In the genomic region with DNA sequence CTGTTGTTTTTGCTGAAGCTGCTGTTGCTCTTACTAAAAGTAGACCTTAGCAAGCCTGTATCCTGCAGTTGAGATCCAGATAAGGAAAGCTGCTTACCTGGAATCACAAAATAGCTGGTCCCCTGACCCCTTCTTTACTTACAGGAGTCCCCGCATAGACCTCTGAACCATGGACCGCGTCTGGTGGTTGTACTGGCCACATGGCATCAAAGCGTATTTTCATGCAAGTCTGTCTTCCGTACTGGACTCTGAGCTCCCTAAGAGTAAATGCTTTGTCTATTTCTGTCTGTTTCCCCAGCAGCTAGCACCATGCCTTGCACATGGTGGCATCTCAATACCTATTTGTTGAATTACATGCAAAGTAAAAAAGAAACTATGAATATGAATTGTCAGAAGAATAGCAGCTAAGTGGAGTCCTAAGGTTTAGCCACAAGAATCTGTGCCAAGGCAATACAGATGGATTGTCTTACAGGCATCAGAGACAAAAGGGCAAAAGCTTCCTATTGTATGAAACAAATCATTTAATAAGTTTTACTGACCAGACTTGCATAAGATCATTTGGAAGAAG, we compare ENCODE assay signal across 1 cellular context.
TF ChIP-seq lines count a peak whose summit lies in the region.

No MANE protein-coding gene starts in this region.

TF ChIP-seq in GM12878, 131 proteins besides CTCF, POLR2A, EP300 and RAD21 (continued from another document):
- TF ChIP-seq, protein P1, sequence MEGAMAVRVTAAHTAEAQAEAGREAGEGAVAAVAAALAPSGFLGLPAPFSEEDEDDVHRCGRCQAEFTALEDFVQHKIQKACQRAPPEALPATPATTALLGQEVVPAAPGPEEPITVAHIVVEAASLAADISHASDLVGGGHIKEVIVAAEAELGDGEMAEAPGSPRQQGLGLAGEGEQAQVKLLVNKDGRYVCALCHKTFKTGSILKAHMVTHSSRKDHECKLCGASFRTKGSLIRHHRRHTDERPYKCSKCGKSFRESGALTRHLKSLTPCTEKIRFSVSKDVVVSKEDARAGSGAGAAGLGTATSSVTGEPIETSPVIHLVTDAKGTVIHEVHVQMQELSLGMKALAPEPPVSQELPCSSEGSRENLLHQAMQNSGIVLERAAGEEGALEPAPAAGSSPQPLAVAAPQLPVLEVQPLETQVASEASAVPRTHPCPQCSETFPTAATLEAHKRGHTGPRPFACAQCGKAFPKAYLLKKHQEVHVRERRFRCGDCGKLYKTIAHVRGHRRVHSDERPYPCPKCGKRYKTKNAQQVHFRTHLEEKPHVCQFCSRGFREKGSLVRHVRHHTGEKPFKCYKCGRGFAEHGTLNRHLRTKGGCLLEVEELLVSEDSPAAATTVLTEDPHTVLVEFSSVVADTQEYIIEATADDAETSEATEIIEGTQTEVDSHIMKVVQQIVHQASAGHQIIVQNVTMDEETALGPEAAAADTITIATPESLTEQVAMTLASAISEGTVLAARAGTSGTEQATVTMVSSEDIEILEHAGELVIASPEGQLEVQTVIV (IDR thresholded peaks at IDR 0.05; ENCODE audit: borderline replicate concordance, partially characterized antibody), result no peak
- no peak for TF ChIP-seq JUNB (IDR thresholded peaks at IDR 0.05)
- TF ChIP-seq SMAD5 (IDR thresholded peaks at IDR 0.05; ENCODE audit: low read depth), result no peak
- TF ChIP-seq, protein P2, sequence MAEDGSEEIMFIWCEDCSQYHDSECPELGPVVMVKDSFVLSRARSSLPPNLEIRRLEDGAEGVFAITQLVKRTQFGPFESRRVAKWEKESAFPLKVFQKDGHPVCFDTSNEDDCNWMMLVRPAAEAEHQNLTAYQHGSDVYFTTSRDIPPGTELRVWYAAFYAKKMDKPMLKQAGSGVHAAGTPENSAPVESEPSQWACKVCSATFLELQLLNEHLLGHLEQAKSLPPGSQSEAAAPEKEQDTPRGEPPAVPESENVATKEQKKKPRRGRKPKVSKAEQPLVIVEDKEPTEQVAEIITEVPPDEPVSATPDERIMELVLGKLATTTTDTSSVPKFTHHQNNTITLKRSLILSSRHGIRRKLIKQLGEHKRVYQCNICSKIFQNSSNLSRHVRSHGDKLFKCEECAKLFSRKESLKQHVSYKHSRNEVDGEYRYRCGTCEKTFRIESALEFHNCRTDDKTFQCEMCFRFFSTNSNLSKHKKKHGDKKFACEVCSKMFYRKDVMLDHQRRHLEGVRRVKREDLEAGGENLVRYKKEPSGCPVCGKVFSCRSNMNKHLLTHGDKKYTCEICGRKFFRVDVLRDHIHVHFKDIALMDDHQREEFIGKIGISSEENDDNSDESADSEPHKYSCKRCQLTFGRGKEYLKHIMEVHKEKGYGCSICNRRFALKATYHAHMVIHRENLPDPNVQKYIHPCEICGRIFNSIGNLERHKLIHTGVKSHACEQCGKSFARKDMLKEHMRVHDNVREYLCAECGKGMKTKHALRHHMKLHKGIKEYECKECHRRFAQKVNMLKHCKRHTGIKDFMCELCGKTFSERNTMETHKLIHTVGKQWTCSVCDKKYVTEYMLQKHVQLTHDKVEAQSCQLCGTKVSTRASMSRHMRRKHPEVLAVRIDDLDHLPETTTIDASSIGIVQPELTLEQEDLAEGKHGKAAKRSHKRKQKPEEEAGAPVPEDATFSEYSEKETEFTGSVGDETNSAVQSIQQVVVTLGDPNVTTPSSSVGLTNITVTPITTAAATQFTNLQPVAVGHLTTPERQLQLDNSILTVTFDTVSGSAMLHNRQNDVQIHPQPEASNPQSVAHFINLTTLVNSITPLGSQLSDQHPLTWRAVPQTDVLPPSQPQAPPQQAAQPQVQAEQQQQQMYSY (CRISPR knock-in tag; IDR thresholded peaks at IDR 0.05), result no peak
- no peak for TF ChIP-seq WRNIP1 (IDR thresholded peaks at IDR 0.05; ENCODE audit: borderline replicate concordance, low read depth, low read length)
- no peak for TF ChIP-seq CHD4 (IDR thresholded peaks at IDR 0.05)
- TF ChIP-seq, protein P3, sequence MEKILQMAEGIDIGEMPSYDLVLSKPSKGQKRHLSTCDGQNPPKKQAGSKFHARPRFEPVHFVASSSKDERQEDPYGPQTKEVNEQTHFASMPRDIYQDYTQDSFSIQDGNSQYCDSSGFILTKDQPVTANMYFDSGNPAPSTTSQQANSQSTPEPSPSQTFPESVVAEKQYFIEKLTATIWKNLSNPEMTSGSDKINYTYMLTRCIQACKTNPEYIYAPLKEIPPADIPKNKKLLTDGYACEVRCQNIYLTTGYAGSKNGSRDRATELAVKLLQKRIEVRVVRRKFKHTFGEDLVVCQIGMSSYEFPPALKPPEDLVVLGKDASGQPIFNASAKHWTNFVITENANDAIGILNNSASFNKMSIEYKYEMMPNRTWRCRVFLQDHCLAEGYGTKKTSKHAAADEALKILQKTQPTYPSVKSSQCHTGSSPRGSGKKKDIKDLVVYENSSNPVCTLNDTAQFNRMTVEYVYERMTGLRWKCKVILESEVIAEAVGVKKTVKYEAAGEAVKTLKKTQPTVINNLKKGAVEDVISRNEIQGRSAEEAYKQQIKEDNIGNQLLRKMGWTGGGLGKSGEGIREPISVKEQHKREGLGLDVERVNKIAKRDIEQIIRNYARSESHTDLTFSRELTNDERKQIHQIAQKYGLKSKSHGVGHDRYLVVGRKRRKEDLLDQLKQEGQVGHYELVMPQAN (conservative IDR thresholded peaks at IDR 0.05), result no peak
- TF ChIP-seq, protein P4, sequence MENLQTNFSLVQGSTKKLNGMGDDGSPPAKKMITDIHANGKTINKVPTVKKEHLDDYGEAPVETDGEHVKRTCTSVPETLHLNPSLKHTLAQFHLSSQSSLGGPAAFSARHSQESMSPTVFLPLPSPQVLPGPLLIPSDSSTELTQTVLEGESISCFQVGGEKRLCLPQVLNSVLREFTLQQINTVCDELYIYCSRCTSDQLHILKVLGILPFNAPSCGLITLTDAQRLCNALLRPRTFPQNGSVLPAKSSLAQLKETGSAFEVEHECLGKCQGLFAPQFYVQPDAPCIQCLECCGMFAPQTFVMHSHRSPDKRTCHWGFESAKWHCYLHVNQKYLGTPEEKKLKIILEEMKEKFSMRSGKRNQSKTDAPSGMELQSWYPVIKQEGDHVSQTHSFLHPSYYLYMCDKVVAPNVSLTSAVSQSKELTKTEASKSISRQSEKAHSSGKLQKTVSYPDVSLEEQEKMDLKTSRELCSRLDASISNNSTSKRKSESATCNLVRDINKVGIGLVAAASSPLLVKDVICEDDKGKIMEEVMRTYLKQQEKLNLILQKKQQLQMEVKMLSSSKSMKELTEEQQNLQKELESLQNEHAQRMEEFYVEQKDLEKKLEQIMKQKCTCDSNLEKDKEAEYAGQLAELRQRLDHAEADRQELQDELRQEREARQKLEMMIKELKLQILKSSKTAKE (IDR thresholded peaks at IDR 0.05; ENCODE audit: low read depth, poor library complexity, severe bottlenecking), result no peak
- no peak for TF ChIP-seq CHD1 (IDR thresholded peaks at IDR 0.05; ENCODE audit: low read depth, low read length)
- TF ChIP-seq GABPA (IDR thresholded peaks at IDR 0.05; ENCODE audit: low read depth), result no peak
- no peak for TF ChIP-seq RAD51 (IDR thresholded peaks at IDR 0.05)
- TF ChIP-seq, protein P5, sequence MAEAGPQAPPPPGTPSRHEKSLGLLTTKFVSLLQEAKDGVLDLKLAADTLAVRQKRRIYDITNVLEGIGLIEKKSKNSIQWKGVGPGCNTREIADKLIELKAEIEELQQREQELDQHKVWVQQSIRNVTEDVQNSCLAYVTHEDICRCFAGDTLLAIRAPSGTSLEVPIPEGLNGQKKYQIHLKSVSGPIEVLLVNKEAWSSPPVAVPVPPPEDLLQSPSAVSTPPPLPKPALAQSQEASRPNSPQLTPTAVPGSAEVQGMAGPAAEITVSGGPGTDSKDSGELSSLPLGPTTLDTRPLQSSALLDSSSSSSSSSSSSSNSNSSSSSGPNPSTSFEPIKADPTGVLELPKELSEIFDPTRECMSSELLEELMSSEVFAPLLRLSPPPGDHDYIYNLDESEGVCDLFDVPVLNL (IDR thresholded peaks at IDR 0.05; ENCODE audit: low read depth, low read length), result no peak
- no peak for TF ChIP-seq SIX5 (IDR thresholded peaks at IDR 0.05; ENCODE audit: low read depth, low read length, severe bottlenecking)
- TF ChIP-seq, protein P6, sequence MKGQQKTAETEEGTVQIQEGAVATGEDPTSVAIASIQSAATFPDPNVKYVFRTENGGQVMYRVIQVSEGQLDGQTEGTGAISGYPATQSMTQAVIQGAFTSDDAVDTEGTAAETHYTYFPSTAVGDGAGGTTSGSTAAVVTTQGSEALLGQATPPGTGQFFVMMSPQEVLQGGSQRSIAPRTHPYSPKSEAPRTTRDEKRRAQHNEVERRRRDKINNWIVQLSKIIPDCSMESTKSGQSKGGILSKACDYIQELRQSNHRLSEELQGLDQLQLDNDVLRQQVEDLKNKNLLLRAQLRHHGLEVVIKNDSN (IDR thresholded peaks at IDR 0.05; ENCODE audit: borderline replicate concordance, extremely low read length, insufficient read depth, low read depth, low read length), result no peak
